Comparison of ENCODE assay signal across 1 cellular context in genomic region chr6:29502597-29502996, GRCh38.
TF ChIP-seq lines count a peak whose summit lies in the region.

No MANE protein-coding gene starts in this region.

TF ChIP-seq in HepG2, 621 proteins besides CTCF, POLR2A, EP300 and RAD21:
- TF ChIP-seq ZBTB7B (CRISPR knock-in tag; IDR thresholded peaks at IDR 0.05) (no peak), USF2 (IDR thresholded peaks at IDR 0.05; ENCODE audit: low read depth, low read length) (no peak), USF2 (CRISPR knock-in tag; IDR thresholded peaks at IDR 0.05; ENCODE audit: borderline replicate concordance) (no peak), ZNF780A (CRISPR knock-in tag; IDR thresholded peaks at IDR 0.05) (no peak), ZNF10 (CRISPR knock-in tag; IDR thresholded peaks at IDR 0.05; ENCODE audit: borderline replicate concordance, low read depth) (no peak), BHLHE40 (IDR thresholded peaks at IDR 0.05; ENCODE audit: low read length) (no peak), PAF1 (CRISPR knock-in tag; IDR thresholded peaks at IDR 0.05) (no peak), ZNF430 (CRISPR knock-in tag; IDR thresholded peaks at IDR 0.05) (no peak), SP2 (CRISPR knock-in tag; IDR thresholded peaks at IDR 0.05) (no peak), ATM (IDR thresholded peaks at IDR 0.05; ENCODE audit: borderline replicate concordance) (no peak), KLF11 (CRISPR knock-in tag; IDR thresholded peaks at IDR 0.05) (no peak), ZNF20 (CRISPR knock-in tag; IDR thresholded peaks at IDR 0.05) (no peak), ATRX (CRISPR knock-in tag; IDR thresholded peaks at IDR 0.05; ENCODE audit: borderline replicate concordance) (no peak), RORA (CRISPR knock-in tag; IDR thresholded peaks at IDR 0.05) (no peak), HIC2 (CRISPR knock-in tag; IDR thresholded peaks at IDR 0.05; ENCODE audit: low read depth) (no peak), ZNF138 (CRISPR knock-in tag; IDR thresholded peaks at IDR 0.05; ENCODE audit: low read depth) (no peak), KLF9 (CRISPR knock-in tag; IDR thresholded peaks at IDR 0.05; ENCODE audit: low read depth) (no peak), ZNF841 (CRISPR knock-in tag; IDR thresholded peaks at IDR 0.05; ENCODE audit: borderline replicate concordance) (no peak)
- TF ChIP-seq, protein P1, sequence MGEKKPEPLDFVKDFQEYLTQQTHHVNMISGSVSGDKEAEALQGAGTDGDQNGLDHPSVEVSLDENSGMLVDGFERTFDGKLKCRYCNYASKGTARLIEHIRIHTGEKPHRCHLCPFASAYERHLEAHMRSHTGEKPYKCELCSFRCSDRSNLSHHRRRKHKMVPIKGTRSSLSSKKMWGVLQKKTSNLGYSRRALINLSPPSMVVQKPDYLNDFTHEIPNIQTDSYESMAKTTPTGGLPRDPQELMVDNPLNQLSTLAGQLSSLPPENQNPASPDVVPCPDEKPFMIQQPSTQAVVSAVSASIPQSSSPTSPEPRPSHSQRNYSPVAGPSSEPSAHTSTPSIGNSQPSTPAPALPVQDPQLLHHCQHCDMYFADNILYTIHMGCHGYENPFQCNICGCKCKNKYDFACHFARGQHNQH (CRISPR knock-in tag; IDR thresholded peaks at IDR 0.05): no peak
- TF ChIP-seq, protein P2, sequence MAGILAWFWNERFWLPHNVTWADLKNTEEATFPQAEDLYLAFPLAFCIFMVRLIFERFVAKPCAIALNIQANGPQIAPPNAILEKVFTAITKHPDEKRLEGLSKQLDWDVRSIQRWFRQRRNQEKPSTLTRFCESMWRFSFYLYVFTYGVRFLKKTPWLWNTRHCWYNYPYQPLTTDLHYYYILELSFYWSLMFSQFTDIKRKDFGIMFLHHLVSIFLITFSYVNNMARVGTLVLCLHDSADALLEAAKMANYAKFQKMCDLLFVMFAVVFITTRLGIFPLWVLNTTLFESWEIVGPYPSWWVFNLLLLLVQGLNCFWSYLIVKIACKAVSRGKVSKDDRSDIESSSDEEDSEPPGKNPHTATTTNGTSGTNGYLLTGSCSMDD (CRISPR knock-in tag; IDR thresholded peaks at IDR 0.05): no peak
- TF ChIP-seq, protein P3, sequence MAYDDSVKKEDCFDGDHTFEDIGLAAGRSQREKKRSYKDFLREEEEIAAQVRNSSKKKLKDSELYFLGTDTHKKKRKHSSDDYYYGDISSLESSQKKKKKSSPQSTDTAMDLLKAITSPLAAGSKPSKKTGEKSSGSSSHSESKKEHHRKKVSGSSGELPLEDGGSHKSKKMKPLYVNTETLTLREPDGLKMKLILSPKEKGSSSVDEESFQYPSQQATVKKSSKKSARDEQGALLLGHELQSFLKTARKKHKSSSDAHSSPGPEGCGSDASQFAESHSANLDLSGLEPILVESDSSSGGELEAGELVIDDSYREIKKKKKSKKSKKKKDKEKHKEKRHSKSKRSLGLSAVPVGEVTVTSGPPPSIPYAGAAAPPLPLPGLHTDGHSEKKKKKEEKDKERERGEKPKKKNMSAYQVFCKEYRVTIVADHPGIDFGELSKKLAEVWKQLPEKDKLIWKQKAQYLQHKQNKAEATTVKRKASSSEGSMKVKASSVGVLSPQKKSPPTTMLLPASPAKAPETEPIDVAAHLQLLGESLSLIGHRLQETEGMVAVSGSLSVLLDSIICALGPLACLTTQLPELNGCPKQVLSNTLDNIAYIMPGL (CRISPR knock-in tag; IDR thresholded peaks at IDR 0.05; ENCODE audit: borderline replicate concordance in 1 of 2, low read depth in 1 of 2): no peak
